In the genomic region with DNA sequence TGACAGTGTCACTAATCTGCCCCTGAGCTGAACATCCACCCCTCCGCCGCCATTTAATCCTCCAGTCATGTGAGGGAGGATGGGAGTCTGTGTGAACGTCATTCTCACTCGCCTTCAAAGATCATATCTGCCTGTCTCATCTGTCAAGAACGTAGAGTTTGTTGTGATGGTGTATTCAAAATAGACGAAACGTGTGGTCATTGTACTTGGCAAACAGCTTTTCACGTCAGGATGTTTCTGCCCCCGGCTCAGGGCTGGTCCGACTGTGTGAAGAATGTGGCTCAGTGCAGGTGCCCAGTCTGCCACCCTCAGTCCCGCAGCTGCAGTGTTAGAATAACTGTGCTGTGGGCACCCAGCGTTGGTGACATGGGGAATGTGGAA, we compare ENCODE assay signal across 1 cellular context.
TF ChIP-seq lines count a peak whose summit lies in the region.

No MANE protein-coding gene starts in this region.

TF ChIP-seq in K562, 482 proteins besides CTCF, POLR2A, EP300 and RAD21 (continued from another document and continues in another):
- TF ChIP-seq CREM (IDR thresholded peaks at IDR 0.05; ENCODE audit: low read depth) (peak; percentile 96), RBM14 (IDR thresholded peaks at IDR 0.05; ENCODE audit: borderline replicate concordance, insufficient read depth, low read depth, low read length) (no peak), YY1 (IDR thresholded peaks at IDR 0.05; ENCODE audit: borderline replicate concordance in 1 of 3, control insufficient read depth in 1 of 3, extremely low read depth in 1 of 3, insufficient read depth in 3 of 3, insufficient read length in 1 of 3, insufficient replicate concordance in 2 of 3, low read depth in 1 of 3, low read length in 2 of 3) (peak; percentile 31 to 90 (median 46)), LEF1 (IDR thresholded peaks at IDR 0.05) (no peak), MEF2D (tag; conservative IDR thresholded peaks at IDR 0.05; ENCODE audit: low read depth) (no peak), ZFP30 (CRISPR knock-in tag; IDR thresholded peaks at IDR 0.05; ENCODE audit: borderline replicate concordance) (no peak), ZNF668 (CRISPR knock-in tag; IDR thresholded peaks at IDR 0.05) (no peak), BHLHE40 (IDR thresholded peaks at IDR 0.05; ENCODE audit: low read length) (peak; percentile 73), EHMT2 (IDR thresholded peaks at IDR 0.05) (peak; percentile 54; the same call in 1 of the 2 replicates), DIDO1 (tag; IDR thresholded peaks at IDR 0.05; ENCODE audit: low read depth) (no peak), E2F3 (CRISPR knock-in tag; IDR thresholded peaks at IDR 0.05) (no peak), ZNF239 (CRISPR knock-in tag; IDR thresholded peaks at IDR 0.05) (no peak), SMC3 (conservative IDR thresholded peaks at IDR 0.05; ENCODE audit: insufficient read depth, low read depth, low read length) (no peak), XRCC3 (IDR thresholded peaks at IDR 0.05) (no peak), NR3C1 (CRISPR knock-in tag; IDR thresholded peaks at IDR 0.05) (no peak), ZNF707 (CRISPR knock-in tag; conservative IDR thresholded peaks at IDR 0.05) (no peak), SMAD1 (IDR thresholded peaks at IDR 0.05; ENCODE audit: low read depth, low read length, partially characterized antibody) (no peak), MAZ (CRISPR knock-in tag; conservative IDR thresholded peaks at IDR 0.05 in 1 of 2, IDR thresholded peaks at IDR 0.05 in 1 of 2) (no peak), ZNF347 (CRISPR knock-in tag; IDR thresholded peaks at IDR 0.05; ENCODE audit: low read depth) (no peak), ZBTB7A (IDR thresholded peaks at IDR 0.05; ENCODE audit: borderline replicate concordance, control insufficient read depth, low read depth, low read length) (no peak), ZNF431 (CRISPR knock-in tag; IDR thresholded peaks at IDR 0.05) (no peak), POLR2H (tag; IDR thresholded peaks at IDR 0.05; ENCODE audit: low read depth) (no peak), FOSL1 (tag; conservative IDR thresholded peaks at IDR 0.05) (0 out of 2 replicates have a peak, but pooled peaks have one; percentile 30), SRSF7 (optimal IDR thresholded peaks at IDR 0.05; ENCODE audit: low read depth, low read length) (no peak), MIER1 (IDR thresholded peaks at IDR 0.05; ENCODE audit: low read depth) (no peak), POLR2G (IDR thresholded peaks at IDR 0.05; ENCODE audit: low read depth, low read length) (no peak), SOX6 (IDR thresholded peaks at IDR 0.05) (0 out of 2 replicates have a peak, but pooled peaks have one; percentile 31), HMGN3 (IDR thresholded peaks at IDR 0.05; ENCODE audit: borderline replicate concordance, extremely low read depth, insufficient read length, low read depth, low read length) (no peak), U2AF1 (optimal IDR thresholded peaks at IDR 0.05; ENCODE audit: low read depth, low read length) (no peak), FUS (optimal IDR thresholded peaks at IDR 0.05; ENCODE audit: low read depth, low read length) (no peak), GATA2 (CRISPR knock-in tag; IDR thresholded peaks at IDR 0.05) (peak; percentile 68), ZNF143 (CRISPR knock-in tag; IDR thresholded peaks at IDR 0.05) (no peak)
- TF ChIP-seq, protein P1, sequence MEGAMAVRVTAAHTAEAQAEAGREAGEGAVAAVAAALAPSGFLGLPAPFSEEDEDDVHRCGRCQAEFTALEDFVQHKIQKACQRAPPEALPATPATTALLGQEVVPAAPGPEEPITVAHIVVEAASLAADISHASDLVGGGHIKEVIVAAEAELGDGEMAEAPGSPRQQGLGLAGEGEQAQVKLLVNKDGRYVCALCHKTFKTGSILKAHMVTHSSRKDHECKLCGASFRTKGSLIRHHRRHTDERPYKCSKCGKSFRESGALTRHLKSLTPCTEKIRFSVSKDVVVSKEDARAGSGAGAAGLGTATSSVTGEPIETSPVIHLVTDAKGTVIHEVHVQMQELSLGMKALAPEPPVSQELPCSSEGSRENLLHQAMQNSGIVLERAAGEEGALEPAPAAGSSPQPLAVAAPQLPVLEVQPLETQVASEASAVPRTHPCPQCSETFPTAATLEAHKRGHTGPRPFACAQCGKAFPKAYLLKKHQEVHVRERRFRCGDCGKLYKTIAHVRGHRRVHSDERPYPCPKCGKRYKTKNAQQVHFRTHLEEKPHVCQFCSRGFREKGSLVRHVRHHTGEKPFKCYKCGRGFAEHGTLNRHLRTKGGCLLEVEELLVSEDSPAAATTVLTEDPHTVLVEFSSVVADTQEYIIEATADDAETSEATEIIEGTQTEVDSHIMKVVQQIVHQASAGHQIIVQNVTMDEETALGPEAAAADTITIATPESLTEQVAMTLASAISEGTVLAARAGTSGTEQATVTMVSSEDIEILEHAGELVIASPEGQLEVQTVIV (CRISPR knock-in tag; IDR thresholded peaks at IDR 0.05; ENCODE audit: borderline replicate concordance), result no peak
- TF ChIP-seq, protein P2, sequence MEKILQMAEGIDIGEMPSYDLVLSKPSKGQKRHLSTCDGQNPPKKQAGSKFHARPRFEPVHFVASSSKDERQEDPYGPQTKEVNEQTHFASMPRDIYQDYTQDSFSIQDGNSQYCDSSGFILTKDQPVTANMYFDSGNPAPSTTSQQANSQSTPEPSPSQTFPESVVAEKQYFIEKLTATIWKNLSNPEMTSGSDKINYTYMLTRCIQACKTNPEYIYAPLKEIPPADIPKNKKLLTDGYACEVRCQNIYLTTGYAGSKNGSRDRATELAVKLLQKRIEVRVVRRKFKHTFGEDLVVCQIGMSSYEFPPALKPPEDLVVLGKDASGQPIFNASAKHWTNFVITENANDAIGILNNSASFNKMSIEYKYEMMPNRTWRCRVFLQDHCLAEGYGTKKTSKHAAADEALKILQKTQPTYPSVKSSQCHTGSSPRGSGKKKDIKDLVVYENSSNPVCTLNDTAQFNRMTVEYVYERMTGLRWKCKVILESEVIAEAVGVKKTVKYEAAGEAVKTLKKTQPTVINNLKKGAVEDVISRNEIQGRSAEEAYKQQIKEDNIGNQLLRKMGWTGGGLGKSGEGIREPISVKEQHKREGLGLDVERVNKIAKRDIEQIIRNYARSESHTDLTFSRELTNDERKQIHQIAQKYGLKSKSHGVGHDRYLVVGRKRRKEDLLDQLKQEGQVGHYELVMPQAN (IDR thresholded peaks at IDR 0.05; ENCODE audit: borderline replicate concordance), result no peak
- TF ChIP-seq, protein P3, sequence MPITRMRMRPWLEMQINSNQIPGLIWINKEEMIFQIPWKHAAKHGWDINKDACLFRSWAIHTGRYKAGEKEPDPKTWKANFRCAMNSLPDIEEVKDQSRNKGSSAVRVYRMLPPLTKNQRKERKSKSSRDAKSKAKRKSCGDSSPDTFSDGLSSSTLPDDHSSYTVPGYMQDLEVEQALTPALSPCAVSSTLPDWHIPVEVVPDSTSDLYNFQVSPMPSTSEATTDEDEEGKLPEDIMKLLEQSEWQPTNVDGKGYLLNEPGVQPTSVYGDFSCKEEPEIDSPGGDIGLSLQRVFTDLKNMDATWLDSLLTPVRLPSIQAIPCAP (CRISPR knock-in tag; IDR thresholded peaks at IDR 0.05; ENCODE audit: borderline replicate concordance), result no peak
- TF ChIP-seq, protein P4, sequence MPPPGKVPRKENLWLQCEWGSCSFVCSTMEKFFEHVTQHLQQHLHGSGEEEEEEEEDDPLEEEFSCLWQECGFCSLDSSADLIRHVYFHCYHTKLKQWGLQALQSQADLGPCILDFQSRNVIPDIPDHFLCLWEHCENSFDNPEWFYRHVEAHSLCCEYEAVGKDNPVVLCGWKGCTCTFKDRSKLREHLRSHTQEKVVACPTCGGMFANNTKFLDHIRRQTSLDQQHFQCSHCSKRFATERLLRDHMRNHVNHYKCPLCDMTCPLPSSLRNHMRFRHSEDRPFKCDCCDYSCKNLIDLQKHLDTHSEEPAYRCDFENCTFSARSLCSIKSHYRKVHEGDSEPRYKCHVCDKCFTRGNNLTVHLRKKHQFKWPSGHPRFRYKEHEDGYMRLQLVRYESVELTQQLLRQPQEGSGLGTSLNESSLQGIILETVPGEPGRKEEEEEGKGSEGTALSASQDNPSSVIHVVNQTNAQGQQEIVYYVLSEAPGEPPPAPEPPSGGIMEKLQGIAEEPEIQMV (tag; conservative IDR thresholded peaks at IDR 0.05; ENCODE audit: low read depth), result no peak
- TF ChIP-seq, protein P5, sequence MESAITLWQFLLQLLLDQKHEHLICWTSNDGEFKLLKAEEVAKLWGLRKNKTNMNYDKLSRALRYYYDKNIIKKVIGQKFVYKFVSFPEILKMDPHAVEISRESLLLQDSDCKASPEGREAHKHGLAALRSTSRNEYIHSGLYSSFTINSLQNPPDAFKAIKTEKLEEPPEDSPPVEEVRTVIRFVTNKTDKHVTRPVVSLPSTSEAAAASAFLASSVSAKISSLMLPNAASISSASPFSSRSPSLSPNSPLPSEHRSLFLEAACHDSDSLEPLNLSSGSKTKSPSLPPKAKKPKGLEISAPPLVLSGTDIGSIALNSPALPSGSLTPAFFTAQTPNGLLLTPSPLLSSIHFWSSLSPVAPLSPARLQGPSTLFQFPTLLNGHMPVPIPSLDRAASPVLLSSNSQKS (CRISPR knock-in tag; IDR thresholded peaks at IDR 0.05), result no peak
- TF ChIP-seq, protein P6, sequence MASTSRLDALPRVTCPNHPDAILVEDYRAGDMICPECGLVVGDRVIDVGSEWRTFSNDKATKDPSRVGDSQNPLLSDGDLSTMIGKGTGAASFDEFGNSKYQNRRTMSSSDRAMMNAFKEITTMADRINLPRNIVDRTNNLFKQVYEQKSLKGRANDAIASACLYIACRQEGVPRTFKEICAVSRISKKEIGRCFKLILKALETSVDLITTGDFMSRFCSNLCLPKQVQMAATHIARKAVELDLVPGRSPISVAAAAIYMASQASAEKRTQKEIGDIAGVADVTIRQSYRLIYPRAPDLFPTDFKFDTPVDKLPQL (IDR thresholded peaks at IDR 0.05; ENCODE audit: extremely low read depth, insufficient read length), result no peak
- TF ChIP-seq, protein P7, sequence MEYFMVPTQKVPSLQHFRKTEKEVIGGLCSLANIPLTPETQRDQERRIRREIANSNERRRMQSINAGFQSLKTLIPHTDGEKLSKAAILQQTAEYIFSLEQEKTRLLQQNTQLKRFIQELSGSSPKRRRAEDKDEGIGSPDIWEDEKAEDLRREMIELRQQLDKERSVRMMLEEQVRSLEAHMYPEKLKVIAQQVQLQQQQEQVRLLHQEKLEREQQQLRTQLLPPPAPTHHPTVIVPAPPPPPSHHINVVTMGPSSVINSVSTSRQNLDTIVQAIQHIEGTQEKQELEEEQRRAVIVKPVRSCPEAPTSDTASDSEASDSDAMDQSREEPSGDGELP (CRISPR knock-in tag; IDR thresholded peaks at IDR 0.05; ENCODE audit: borderline replicate concordance), result no peak
- TF ChIP-seq, protein P8, sequence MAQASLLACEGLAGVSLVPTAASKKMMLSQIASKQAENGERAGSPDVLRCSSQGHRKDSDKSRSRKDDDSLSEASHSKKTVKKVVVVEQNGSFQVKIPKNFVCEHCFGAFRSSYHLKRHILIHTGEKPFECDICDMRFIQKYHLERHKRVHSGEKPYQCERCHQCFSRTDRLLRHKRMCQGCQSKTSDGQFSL (CRISPR knock-in tag; IDR thresholded peaks at IDR 0.05), result no peak
- TF ChIP-seq, protein P8 (tag; IDR thresholded peaks at IDR 0.05), result no peak
- TF ChIP-seq, protein P9, sequence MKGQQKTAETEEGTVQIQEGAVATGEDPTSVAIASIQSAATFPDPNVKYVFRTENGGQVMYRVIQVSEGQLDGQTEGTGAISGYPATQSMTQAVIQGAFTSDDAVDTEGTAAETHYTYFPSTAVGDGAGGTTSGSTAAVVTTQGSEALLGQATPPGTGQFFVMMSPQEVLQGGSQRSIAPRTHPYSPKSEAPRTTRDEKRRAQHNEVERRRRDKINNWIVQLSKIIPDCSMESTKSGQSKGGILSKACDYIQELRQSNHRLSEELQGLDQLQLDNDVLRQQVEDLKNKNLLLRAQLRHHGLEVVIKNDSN (CRISPR knock-in tag; IDR thresholded peaks at IDR 0.05), result peak; percentile 81
- TF ChIP-seq, protein P10, sequence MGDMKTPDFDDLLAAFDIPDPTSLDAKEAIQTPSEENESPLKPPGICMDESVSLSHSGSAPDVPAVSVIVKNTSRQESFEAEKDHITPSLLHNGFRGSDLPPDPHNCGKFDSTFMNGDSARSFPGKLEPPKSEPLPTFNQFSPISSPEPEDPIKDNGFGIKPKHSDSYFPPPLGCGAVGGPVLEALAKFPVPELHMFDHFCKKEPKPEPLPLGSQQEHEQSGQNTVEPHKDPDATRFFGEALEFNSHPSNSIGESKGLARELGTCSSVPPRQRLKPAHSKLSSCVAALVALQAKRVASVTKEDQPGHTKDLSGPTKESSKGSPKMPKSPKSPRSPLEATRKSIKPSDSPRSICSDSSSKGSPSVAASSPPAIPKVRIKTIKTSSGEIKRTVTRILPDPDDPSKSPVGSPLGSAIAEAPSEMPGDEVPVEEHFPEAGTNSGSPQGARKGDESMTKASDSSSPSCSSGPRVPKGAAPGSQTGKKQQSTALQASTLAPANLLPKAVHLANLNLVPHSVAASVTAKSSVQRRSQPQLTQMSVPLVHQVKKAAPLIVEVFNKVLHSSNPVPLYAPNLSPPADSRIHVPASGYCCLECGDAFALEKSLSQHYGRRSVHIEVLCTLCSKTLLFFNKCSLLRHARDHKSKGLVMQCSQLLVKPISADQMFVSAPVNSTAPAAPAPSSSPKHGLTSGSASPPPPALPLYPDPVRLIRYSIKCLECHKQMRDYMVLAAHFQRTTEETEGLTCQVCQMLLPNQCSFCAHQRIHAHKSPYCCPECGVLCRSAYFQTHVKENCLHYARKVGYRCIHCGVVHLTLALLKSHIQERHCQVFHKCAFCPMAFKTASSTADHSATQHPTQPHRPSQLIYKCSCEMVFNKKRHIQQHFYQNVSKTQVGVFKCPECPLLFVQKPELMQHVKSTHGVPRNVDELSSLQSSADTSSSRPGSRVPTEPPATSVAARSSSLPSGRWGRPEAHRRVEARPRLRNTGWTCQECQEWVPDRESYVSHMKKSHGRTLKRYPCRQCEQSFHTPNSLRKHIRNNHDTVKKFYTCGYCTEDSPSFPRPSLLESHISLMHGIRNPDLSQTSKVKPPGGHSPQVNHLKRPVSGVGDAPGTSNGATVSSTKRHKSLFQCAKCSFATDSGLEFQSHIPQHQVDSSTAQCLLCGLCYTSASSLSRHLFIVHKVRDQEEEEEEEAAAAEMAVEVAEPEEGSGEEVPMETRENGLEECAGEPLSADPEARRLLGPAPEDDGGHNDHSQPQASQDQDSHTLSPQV (IDR thresholded peaks at IDR 0.05), result no peak
